Comparison of ENCODE assay signal across 1 cellular context in the genomic region with DNA sequence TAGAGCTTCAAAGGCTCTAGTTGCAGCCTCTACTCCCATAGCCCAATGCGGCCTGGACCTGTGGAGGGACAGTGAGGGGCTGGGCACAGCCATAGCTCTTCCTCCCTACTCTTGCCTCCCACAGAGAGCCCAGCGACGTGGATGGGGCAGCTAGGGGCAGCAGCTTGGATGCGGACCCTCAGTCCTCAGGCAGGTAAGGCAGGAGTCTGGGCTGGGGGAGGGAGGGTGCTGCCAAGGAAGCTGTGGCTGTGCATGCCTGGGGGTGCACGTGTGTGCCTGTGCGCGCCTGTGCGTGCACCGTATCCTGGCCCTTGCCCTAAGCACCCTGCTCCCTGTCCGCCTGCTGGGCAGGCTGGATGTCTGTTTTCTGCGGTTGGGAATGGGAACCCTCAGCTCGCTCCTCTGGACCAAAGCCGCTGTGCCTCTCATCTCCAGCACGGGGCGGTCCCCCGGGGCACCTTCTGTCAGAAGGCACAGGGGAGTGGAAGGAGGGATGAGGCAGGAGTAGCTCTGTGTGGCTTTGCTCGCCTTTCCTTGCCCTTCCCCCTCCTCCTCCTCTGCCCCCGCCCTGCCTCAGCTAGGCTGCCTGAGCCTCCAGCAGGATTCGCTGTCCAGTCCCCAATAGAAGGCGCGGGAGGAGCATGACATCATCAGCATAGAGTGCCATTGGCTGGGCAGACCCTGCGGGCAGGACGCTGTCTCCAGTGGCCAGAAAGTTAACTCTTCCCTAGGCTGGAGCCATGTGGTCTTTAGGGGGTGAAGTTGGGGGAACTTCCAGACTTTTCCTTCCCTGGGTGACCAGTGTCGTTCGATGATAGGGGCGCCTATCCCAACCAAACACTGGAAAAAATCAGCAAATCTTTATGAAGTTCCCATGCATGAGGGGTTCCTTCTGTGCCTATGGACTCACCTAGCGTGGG.
A peak's percentile ranks its signal among the peaks of the same experiment; 100 is the strongest.
TF ChIP-seq lines count a peak whose summit lies in the region.

No MANE protein-coding gene starts in this region.

TF ChIP-seq in K562, 482 proteins besides CTCF, POLR2A, EP300 and RAD21 (continued from another document and continues in another):
- TF ChIP-seq, protein P1, sequence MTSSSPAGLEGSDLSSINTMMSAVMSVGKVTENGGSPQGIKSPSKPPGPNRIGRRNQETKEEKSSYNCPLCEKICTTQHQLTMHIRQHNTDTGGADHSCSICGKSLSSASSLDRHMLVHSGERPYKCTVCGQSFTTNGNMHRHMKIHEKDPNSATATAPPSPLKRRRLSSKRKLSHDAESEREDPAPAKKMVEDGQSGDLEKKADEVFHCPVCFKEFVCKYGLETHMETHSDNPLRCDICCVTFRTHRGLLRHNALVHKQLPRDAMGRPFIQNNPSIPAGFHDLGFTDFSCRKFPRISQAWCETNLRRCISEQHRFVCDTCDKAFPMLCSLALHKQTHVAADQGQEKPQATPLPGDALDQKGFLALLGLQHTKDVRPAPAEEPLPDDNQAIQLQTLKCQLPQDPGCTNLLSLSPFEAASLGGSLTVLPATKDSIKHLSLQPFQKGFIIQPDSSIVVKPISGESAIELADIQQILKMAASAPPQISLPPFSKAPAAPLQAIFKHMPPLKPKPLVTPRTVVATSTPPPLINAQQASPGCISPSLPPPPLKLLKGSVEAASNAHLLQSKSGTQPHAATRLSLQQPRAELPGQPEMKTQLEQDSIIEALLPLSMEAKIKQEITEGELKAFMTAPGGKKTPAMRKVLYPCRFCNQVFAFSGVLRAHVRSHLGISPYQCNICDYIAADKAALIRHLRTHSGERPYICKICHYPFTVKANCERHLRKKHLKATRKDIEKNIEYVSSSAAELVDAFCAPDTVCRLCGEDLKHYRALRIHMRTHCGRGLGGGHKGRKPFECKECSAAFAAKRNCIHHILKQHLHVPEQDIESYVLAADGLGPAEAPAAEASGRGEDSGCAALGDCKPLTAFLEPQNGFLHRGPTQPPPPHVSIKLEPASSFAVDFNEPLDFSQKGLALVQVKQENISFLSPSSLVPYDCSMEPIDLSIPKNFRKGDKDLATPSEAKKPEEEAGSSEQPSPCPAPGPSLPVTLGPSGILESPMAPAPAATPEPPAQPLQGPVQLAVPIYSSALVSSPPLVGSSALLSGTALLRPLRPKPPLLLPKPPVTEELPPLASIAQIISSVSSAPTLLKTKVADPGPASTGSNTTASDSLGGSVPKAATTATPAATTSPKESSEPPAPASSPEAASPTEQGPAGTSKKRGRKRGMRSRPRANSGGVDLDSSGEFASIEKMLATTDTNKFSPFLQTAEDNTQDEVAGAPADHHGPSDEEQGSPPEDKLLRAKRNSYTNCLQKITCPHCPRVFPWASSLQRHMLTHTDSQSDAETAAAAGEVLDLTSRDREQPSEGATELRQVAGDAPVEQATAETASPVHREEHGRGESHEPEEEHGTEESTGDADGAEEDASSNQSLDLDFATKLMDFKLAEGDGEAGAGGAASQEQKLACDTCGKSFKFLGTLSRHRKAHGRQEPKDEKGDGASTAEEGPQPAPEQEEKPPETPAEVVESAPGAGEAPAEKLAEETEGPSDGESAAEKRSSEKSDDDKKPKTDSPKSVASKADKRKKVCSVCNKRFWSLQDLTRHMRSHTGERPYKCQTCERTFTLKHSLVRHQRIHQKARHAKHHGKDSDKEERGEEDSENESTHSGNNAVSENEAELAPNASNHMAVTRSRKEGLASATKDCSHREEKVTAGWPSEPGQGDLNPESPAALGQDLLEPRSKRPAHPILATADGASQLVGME (CRISPR knock-in tag; IDR thresholded peaks at IDR 0.05), result 0 out of 2 replicates have a peak, but pooled peaks have one; percentile 35
- TF ChIP-seq RBFOX2 (IDR thresholded peaks at IDR 0.05; ENCODE audit: low read depth, low read length) (peak; percentile 66), HMGN3 (IDR thresholded peaks at IDR 0.05; ENCODE audit: borderline replicate concordance, extremely low read depth, insufficient read length, low read depth, low read length) (peak; percentile 61), NFE2 (IDR thresholded peaks at IDR 0.05; ENCODE audit: low read depth) (peak; percentile 10; the same call in 1 of the 2 replicates), PHF8 (IDR thresholded peaks at IDR 0.05; ENCODE audit: borderline replicate concordance, low read length) (peak; percentile 45; the same call in 1 of the 2 replicates), LEF1 (IDR thresholded peaks at IDR 0.05) (peak; percentile 29; the same call in 1 of the 2 replicates), SMARCE1 (IDR thresholded peaks at IDR 0.05) (0 out of 2 replicates have a peak, but pooled peaks have one; percentile 14), ADNP (tag; IDR thresholded peaks at IDR 0.05) (no peak), TGIF2 (CRISPR knock-in tag; IDR thresholded peaks at IDR 0.05) (no peak), FIP1L1 (IDR thresholded peaks at IDR 0.05; ENCODE audit: low read depth, low read length, poor library complexity, severe bottlenecking) (no peak), TAF1 (IDR thresholded peaks at IDR 0.05; ENCODE audit: control insufficient read depth, extremely low read depth, insufficient read depth, low read length, severe bottlenecking) (peak; percentile 31), PHB (CRISPR knock-in tag; IDR thresholded peaks at IDR 0.05) (no peak), CXXC5 (CRISPR knock-in tag; IDR thresholded peaks at IDR 0.05) (peak; percentile 62), GABPB1 (CRISPR knock-in tag; IDR thresholded peaks at IDR 0.05) (peak; percentile 68), SAFB (IDR thresholded peaks at IDR 0.05; ENCODE audit: borderline replicate concordance, low read depth, low read length) (no peak), ARID2 (IDR thresholded peaks at IDR 0.05) (no peak), SMAD4 (CRISPR knock-in tag; conservative IDR thresholded peaks at IDR 0.05) (no peak), NFIX (CRISPR knock-in tag; IDR thresholded peaks at IDR 0.05; ENCODE audit: low read depth) (no peak), EGR1 (conservative IDR thresholded peaks at IDR 0.05) (peak; percentile 70), ZNF263 (CRISPR knock-in tag; IDR thresholded peaks at IDR 0.05; ENCODE audit: borderline replicate concordance) (peak; percentile 71; the same call in 1 of the 2 replicates), SUPT5H (IDR thresholded peaks at IDR 0.05) (peak; percentile 62), TBP (optimal IDR thresholded peaks at IDR 0.05; ENCODE audit: low read depth, low read length) (peak; percentile 69), BACH1 (tag; IDR thresholded peaks at IDR 0.05) (no peak), HNRNPUL1 (IDR thresholded peaks at IDR 0.05; ENCODE audit: low read length) (no peak), FOXP1 (CRISPR knock-in tag; IDR thresholded peaks at IDR 0.05) (peak; percentile 45; the same call in 1 of the 2 replicates), MAZ (CRISPR knock-in tag; conservative IDR thresholded peaks at IDR 0.05 in 1 of 2, IDR thresholded peaks at IDR 0.05 in 1 of 2) (peak; percentile 67 to 92)
- TF ChIP-seq, protein P2, sequence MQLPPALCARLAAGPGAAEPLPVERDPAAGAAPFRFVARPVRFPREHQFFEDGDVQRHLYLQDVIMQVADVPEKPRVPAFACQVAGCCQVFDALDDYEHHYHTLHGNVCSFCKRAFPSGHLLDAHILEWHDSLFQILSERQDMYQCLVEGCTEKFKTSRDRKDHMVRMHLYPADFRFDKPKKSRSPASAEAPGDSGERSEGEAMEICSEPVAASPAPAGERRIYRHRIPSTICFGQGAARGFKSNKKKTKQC (CRISPR knock-in tag; IDR thresholded peaks at IDR 0.05), result peak; percentile 70; the same call in 1 of the 2 replicates
- TF ChIP-seq, protein P3, sequence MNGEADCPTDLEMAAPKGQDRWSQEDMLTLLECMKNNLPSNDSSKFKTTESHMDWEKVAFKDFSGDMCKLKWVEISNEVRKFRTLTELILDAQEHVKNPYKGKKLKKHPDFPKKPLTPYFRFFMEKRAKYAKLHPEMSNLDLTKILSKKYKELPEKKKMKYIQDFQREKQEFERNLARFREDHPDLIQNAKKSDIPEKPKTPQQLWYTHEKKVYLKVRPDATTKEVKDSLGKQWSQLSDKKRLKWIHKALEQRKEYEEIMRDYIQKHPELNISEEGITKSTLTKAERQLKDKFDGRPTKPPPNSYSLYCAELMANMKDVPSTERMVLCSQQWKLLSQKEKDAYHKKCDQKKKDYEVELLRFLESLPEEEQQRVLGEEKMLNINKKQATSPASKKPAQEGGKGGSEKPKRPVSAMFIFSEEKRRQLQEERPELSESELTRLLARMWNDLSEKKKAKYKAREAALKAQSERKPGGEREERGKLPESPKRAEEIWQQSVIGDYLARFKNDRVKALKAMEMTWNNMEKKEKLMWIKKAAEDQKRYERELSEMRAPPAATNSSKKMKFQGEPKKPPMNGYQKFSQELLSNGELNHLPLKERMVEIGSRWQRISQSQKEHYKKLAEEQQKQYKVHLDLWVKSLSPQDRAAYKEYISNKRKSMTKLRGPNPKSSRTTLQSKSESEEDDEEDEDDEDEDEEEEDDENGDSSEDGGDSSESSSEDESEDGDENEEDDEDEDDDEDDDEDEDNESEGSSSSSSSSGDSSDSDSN (IDR thresholded peaks at IDR 0.05; ENCODE audit: borderline replicate concordance in 1 of 2, low read depth in 2 of 2, low read length in 2 of 2), result 0 out of 4 replicates have a peak, but pooled peaks of 1 of the 2 experiments have one; percentile 24
- TF ChIP-seq, protein P4, sequence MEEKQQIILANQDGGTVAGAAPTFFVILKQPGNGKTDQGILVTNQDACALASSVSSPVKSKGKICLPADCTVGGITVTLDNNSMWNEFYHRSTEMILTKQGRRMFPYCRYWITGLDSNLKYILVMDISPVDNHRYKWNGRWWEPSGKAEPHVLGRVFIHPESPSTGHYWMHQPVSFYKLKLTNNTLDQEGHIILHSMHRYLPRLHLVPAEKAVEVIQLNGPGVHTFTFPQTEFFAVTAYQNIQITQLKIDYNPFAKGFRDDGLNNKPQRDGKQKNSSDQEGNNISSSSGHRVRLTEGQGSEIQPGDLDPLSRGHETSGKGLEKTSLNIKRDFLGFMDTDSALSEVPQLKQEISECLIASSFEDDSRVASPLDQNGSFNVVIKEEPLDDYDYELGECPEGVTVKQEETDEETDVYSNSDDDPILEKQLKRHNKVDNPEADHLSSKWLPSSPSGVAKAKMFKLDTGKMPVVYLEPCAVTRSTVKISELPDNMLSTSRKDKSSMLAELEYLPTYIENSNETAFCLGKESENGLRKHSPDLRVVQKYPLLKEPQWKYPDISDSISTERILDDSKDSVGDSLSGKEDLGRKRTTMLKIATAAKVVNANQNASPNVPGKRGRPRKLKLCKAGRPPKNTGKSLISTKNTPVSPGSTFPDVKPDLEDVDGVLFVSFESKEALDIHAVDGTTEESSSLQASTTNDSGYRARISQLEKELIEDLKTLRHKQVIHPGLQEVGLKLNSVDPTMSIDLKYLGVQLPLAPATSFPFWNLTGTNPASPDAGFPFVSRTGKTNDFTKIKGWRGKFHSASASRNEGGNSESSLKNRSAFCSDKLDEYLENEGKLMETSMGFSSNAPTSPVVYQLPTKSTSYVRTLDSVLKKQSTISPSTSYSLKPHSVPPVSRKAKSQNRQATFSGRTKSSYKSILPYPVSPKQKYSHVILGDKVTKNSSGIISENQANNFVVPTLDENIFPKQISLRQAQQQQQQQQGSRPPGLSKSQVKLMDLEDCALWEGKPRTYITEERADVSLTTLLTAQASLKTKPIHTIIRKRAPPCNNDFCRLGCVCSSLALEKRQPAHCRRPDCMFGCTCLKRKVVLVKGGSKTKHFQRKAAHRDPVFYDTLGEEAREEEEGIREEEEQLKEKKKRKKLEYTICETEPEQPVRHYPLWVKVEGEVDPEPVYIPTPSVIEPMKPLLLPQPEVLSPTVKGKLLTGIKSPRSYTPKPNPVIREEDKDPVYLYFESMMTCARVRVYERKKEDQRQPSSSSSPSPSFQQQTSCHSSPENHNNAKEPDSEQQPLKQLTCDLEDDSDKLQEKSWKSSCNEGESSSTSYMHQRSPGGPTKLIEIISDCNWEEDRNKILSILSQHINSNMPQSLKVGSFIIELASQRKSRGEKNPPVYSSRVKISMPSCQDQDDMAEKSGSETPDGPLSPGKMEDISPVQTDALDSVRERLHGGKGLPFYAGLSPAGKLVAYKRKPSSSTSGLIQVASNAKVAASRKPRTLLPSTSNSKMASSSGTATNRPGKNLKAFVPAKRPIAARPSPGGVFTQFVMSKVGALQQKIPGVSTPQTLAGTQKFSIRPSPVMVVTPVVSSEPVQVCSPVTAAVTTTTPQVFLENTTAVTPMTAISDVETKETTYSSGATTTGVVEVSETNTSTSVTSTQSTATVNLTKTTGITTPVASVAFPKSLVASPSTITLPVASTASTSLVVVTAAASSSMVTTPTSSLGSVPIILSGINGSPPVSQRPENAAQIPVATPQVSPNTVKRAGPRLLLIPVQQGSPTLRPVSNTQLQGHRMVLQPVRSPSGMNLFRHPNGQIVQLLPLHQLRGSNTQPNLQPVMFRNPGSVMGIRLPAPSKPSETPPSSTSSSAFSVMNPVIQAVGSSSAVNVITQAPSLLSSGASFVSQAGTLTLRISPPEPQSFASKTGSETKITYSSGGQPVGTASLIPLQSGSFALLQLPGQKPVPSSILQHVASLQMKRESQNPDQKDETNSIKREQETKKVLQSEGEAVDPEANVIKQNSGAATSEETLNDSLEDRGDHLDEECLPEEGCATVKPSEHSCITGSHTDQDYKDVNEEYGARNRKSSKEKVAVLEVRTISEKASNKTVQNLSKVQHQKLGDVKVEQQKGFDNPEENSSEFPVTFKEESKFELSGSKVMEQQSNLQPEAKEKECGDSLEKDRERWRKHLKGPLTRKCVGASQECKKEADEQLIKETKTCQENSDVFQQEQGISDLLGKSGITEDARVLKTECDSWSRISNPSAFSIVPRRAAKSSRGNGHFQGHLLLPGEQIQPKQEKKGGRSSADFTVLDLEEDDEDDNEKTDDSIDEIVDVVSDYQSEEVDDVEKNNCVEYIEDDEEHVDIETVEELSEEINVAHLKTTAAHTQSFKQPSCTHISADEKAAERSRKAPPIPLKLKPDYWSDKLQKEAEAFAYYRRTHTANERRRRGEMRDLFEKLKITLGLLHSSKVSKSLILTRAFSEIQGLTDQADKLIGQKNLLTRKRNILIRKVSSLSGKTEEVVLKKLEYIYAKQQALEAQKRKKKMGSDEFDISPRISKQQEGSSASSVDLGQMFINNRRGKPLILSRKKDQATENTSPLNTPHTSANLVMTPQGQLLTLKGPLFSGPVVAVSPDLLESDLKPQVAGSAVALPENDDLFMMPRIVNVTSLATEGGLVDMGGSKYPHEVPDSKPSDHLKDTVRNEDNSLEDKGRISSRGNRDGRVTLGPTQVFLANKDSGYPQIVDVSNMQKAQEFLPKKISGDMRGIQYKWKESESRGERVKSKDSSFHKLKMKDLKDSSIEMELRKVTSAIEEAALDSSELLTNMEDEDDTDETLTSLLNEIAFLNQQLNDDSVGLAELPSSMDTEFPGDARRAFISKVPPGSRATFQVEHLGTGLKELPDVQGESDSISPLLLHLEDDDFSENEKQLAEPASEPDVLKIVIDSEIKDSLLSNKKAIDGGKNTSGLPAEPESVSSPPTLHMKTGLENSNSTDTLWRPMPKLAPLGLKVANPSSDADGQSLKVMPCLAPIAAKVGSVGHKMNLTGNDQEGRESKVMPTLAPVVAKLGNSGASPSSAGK (IDR thresholded peaks at IDR 0.05), result peak; percentile 88
- TF ChIP-seq, protein P5, sequence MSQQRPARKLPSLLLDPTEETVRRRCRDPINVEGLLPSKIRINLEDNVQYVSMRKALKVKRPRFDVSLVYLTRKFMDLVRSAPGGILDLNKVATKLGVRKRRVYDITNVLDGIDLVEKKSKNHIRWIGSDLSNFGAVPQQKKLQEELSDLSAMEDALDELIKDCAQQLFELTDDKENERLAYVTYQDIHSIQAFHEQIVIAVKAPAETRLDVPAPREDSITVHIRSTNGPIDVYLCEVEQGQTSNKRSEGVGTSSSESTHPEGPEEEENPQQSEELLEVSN (IDR thresholded peaks at IDR 0.05; ENCODE audit: borderline replicate concordance in 1 of 2, extremely low read depth in 1 of 2, insufficient read depth in 1 of 2, insufficient read length in 1 of 2, low read depth in 1 of 2, low read length in 1 of 2, poor library complexity in 1 of 2, severe bottlenecking in 1 of 2), result peak; percentile 78 to 85
- TF ChIP-seq, protein P6, sequence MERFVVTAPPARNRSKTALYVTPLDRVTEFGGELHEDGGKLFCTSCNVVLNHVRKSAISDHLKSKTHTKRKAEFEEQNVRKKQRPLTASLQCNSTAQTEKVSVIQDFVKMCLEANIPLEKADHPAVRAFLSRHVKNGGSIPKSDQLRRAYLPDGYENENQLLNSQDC (CRISPR knock-in tag; IDR thresholded peaks at IDR 0.05), result no peak
